2 cellular contexts compared by ENCODE assay signal in genomic region chr15:28318828-28319227, GRCh38. TPM values are rescaled to one million over a fixed set of nuclear protein-coding genes. Genes with fewer than 3 reads are reported as not detected.
"Had no signal": no experiment of that assay in that cellular context is flagged by ENCODE, and none has a peak within 500 bp of the region (broad histone marks: within the 10 kb centered on the region; RNA-seq: fewer than 3 reads in every experiment).

No MANE protein-coding gene starts in this region.

RNA-seq across cellular contexts. Expression of gene GOLGA6L24, which starts 39.1 kb away (rescaled TPM):
- total RNA-seq: G401, GM12878 had no signal
- polyA plus RNA-seq: GM12878 had no signal

RNA-seq across cellular contexts. Expression of gene GOLGA8F, which starts 59.6 kb away (rescaled TPM):
- total RNA-seq: G401, GM12878 had no signal
- polyA plus RNA-seq: GM12878 had no signal
